In the genomic region with DNA sequence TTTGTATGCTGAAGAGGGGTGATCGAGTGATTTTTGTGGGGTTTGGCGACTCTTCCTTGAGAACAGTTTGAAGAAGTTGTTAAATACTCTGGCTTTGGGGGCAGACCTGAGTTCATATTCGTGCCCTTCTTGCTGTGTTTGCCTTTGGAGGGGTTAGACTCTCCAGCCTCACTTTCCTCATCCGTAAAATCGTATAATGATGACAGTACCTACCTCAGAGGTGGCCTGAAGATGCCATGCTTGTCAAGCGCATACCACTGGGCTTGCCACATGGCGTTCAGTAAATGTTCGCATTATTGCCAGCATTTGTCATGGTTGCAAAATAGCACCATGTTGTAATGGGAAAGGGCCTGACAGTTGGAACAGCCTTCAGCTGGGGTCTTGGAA, we compare ENCODE assay signal across 8 cellular contexts. TPM values are rescaled to one million over a fixed set of nuclear protein-coding genes. Genes with fewer than 3 reads are reported as not detected.
DNase-seq lines count a peak whose midpoint lies in the region; ATAC-seq and TF ChIP-seq lines count a peak whose summit lies in the region.

No MANE protein-coding gene starts in this region.

- no peak for ATAC-seq in HG03175 (IDR thresholded peaks at IDR 0.05; ENCODE audit: unreplicated experiment)

- H3K4me1 ChIP-seq in liver (ENCODE audit: control insufficient read depth in 4 of 4, insufficient read depth in 4 of 4, low read length in 3 of 4) = peaks cover 7 to 14% (median 9%) of the 10 kb centered on the region in 4 donors

- WGBS in liver = 19% methylated on average over 8 of the region's 8 CpGs

- peak overlapping the region; percentile 86 to 94 for H3K27ac ChIP-seq in liver (ENCODE audit: low read depth in 1 of 2, low read length in 2 of 2)
- peak overlapping the region; percentile 70 for H3K27ac ChIP-seq in substantia nigra (ENCODE audit: low read depth, low read length, poor library complexity, severe bottlenecking)

- no peak for TF ChIP-seq CTCF in liver (IDR thresholded peaks at IDR 0.05; ENCODE audit: low read depth, low read length, missing input control)

- H3K36me3 ChIP-seq in liver (ENCODE audit: control insufficient read depth in 4 of 4, insufficient read depth in 3 of 4, low read depth in 1 of 4, low read length in 3 of 4) = no peaks in the 10 kb centered on the region

- H3K9me3 ChIP-seq in liver (ENCODE audit: control insufficient read depth in 4 of 4, low read length in 3 of 4) = no peaks in the 10 kb centered on the region

- peak; percentile 50 for DNase-seq in A172 (ENCODE audit: low spot score)
- DNase-seq in HCEC 1CT = peak; percentile 65
- peak; percentile 25 for DNase-seq in SKM-1 treated with dmso at 0.1 percent for 144 hours (lab: John Stamatoyannopoulos, UW; ENCODE audit: unreplicated experiment)
- DNase-seq in cerebellum (ENCODE audit: low spot score) = peak; percentile 9
- peak in 1 of 49 donors; percentile 25 for DNase-seq in substantia nigra (lab: John Stamatoyannopoulos, UW)
- no peak for DNase-seq in NCI-H345 treated with DMSO at 0.1 percent for 48 hours (lab: John Stamatoyannopoulos, UW; ENCODE audit: unreplicated experiment)

- H3K4me3 ChIP-seq in liver (ENCODE audit: low read depth in 1 of 3, low read length in 3 of 3) = peak overlapping the region; percentile 79 to 100 (median 85)

- no peak for TF ChIP-seq RAD21 in liver (IDR thresholded peaks at IDR 0.05)

- H3K27me3 ChIP-seq in liver (ENCODE audit: control insufficient read depth in 4 of 4, insufficient read depth in 4 of 4, low read length in 3 of 4) = no peaks in the 10 kb centered on the region

- peak overlapping the region; percentile 52 to 90 for H3K9ac ChIP-seq in liver (ENCODE audit: low read depth in 1 of 2, low read length in 2 of 2)

TF ChIP-seq in liver, 16 proteins besides CTCF, POLR2A, EP300 and RAD21:
- TF ChIP-seq, protein P1, sequence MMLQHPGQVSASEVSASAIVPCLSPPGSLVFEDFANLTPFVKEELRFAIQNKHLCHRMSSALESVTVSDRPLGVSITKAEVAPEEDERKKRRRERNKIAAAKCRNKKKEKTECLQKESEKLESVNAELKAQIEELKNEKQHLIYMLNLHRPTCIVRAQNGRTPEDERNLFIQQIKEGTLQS (IDR thresholded peaks at IDR 0.05) = no peak
- TF ChIP-seq JUND (IDR thresholded peaks at IDR 0.05) (no peak), TAF1 (conservative IDR thresholded peaks at IDR 0.05) (no peak), FOXA2 (IDR thresholded peaks at IDR 0.05) (no peak), HNF4G (IDR thresholded peaks at IDR 0.05) (no peak)
- TF ChIP-seq, protein P2, sequence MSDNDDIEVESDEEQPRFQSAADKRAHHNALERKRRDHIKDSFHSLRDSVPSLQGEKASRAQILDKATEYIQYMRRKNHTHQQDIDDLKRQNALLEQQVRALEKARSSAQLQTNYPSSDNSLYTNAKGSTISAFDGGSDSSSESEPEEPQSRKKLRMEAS (IDR thresholded peaks at IDR 0.05) = peak; percentile 47
- TF ChIP-seq, protein P3, sequence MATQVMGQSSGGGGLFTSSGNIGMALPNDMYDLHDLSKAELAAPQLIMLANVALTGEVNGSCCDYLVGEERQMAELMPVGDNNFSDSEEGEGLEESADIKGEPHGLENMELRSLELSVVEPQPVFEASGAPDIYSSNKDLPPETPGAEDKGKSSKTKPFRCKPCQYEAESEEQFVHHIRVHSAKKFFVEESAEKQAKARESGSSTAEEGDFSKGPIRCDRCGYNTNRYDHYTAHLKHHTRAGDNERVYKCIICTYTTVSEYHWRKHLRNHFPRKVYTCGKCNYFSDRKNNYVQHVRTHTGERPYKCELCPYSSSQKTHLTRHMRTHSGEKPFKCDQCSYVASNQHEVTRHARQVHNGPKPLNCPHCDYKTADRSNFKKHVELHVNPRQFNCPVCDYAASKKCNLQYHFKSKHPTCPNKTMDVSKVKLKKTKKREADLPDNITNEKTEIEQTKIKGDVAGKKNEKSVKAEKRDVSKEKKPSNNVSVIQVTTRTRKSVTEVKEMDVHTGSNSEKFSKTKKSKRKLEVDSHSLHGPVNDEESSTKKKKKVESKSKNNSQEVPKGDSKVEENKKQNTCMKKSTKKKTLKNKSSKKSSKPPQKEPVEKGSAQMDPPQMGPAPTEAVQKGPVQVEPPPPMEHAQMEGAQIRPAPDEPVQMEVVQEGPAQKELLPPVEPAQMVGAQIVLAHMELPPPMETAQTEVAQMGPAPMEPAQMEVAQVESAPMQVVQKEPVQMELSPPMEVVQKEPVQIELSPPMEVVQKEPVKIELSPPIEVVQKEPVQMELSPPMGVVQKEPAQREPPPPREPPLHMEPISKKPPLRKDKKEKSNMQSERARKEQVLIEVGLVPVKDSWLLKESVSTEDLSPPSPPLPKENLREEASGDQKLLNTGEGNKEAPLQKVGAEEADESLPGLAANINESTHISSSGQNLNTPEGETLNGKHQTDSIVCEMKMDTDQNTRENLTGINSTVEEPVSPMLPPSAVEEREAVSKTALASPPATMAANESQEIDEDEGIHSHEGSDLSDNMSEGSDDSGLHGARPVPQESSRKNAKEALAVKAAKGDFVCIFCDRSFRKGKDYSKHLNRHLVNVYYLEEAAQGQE (IDR thresholded peaks at IDR 0.05) = no peak

RNA-seq across cellular contexts. Expression of a gene that starts 1.3 kb away (rescaled TPM):
- total RNA-seq in A172 (2014; rRNA removed; shearing (Covaris generic)) = 74.6 and 97.8 TPM in 2 replicates
- 30.2 TPM for total RNA-seq in cerebellum
- 10 to 100 TPM in 1 of 2 donors, 1 to 10 TPM in 1; 10.0 to 18.2 TPM for total RNA-seq in liver
- polyA plus RNA-seq in liver = 1 to 10 TPM; 3.0 to 4.5 TPM
